In genomic region chr11:61555051-61555969, GRCh38 we compare ENCODE assay signal across 1 cellular context.
TF ChIP-seq lines count a peak whose summit lies in the region.

No MANE protein-coding gene starts in this region.

TF ChIP-seq in K562, 482 proteins besides CTCF, POLR2A, EP300 and RAD21 (continued from another document):
- no peak for TF ChIP-seq ZFP30 (CRISPR knock-in tag; IDR thresholded peaks at IDR 0.05; ENCODE audit: borderline replicate concordance)
TF ChIP-seq in K562: peak in this region for 3.
